Comparison of ENCODE assay signal across 16 cellular contexts in genomic region chr14:33556382-33557121, GRCh38.
DNase-seq lines count a peak whose midpoint lies in the region; TF ChIP-seq lines count a peak whose summit lies in the region.
"Had no signal": no experiment of that assay in that cellular context is flagged by ENCODE, and none has a peak within 500 bp of the region (broad histone marks: within the 10 kb centered on the region; RNA-seq: fewer than 3 reads in every experiment).

No MANE protein-coding gene starts in this region.

- H3K36me3 ChIP-seq in smooth muscle cell (ENCODE audit: low read depth), result no peaks in the 10 kb centered on the region
- H3K36me3 ChIP-seq in stomach, result no peaks in the 10 kb centered on the region
- H3K36me3 ChIP-seq: cardiac muscle cell, Peyer's patch, tibial artery had no signal

- H3K4me1 ChIP-seq in smooth muscle cell (ENCODE audit: low read depth) (peaks cover 22% of the 10 kb centered on the region), stomach (no peaks in the 10 kb centered on the region)
- H3K4me1 ChIP-seq: Peyer's patch had no signal

- no peaks in the 10 kb centered on the region for H4K20me1 ChIP-seq in smooth muscle cell (ENCODE audit: low read depth)

- TF ChIP-seq EP300 in stomach (IDR thresholded peaks at IDR 0.05), result no peak

- no peaks in the 10 kb centered on the region for H3F3A ChIP-seq in smooth muscle cell (ENCODE audit: low read depth)

- H3K27ac ChIP-seq in smooth muscle cell (ENCODE audit: low read depth) (peak overlapping the region; percentile 76), stomach (no peak overlapping the region)
- H3K27ac ChIP-seq: cardiac muscle cell, Peyer's patch, tibial artery had no signal

- TF ChIP-seq POLR2A in stomach (IDR thresholded peaks at IDR 0.05), result no peak

- no peak overlapping the region for H2AFZ ChIP-seq in smooth muscle cell (ENCODE audit: low read depth)

- no peaks in the 10 kb centered on the region for H3K27me3 ChIP-seq in smooth muscle cell (ENCODE audit: low read depth)
- no peaks in the 10 kb centered on the region for H3K27me3 ChIP-seq in stomach
- H3K27me3 ChIP-seq: cardiac muscle cell, Peyer's patch, tibial artery had no signal

- no peaks in the 10 kb centered on the region for H3K79me2 ChIP-seq in smooth muscle cell (ENCODE audit: low read depth)

- 98% methylated on average over 2 of the region's 2 CpGs for WGBS in smooth muscle cell (ENCODE audit: low lambda C conversion rate)
- 87 to 93% (median 92%) methylated on average over 2 of the region's 2 CpGs for WGBS in stomach, 5 donors

- intact Hi-C loops in stomach (cut with DNase I; ENCODE audit: low total_unique reads), result no loop called here

- no peak for TF ChIP-seq CTCF in astrocyte of the spinal cord (IDR thresholded peaks at IDR 0.05; ENCODE audit: low read depth, low read length)
- no peak for TF ChIP-seq CTCF in fibroblast of villous mesenchyme (IDR thresholded peaks at IDR 0.05; ENCODE audit: insufficient read depth, low read depth, low read length)
- TF ChIP-seq CTCF in smooth muscle cell (IDR thresholded peaks at IDR 0.05; ENCODE audit: borderline replicate concordance, insufficient read depth, poor library complexity, severe bottlenecking), result no peak
- TF ChIP-seq CTCF in stomach (IDR thresholded peaks at IDR 0.05), result no peak

- no peaks in the 10 kb centered on the region for H3K9me3 ChIP-seq in smooth muscle cell (replicated peaks; ENCODE audit: low read depth)
- H3K9me3 ChIP-seq in stomach, result no peaks in the 10 kb centered on the region
- H3K9me3 ChIP-seq: Peyer's patch, tibial artery had no signal

- peak overlapping the region; percentile 18 for H3K4me2 ChIP-seq in smooth muscle cell

- H3K4me3 ChIP-seq in astrocyte of the spinal cord (ENCODE audit: low read depth, low read length) (no peak overlapping the region), fibroblast of villous mesenchyme (ENCODE audit: low read depth, low read length) (no peak overlapping the region), smooth muscle cell (no peak overlapping the region), stomach (no peak overlapping the region)
- H3K4me3 ChIP-seq: cardiac muscle cell, Peyer's patch, tibial artery had no signal

- DNase-seq in HS-5 (ENCODE audit: low read depth), result peak; percentile 23
- peak; percentile 24 for DNase-seq in astrocyte of the spinal cord (ENCODE audit: low read depth, low spot score)
- DNase-seq in fibroblast of villous mesenchyme (ENCODE audit: low read depth), result peak; percentile 25
- DNase-seq in smooth muscle cell (lab: John Stamatoyannopoulos, UW; ENCODE audit: unreplicated experiment), result no peak
- no peak for DNase-seq in stomach
- DNase-seq in KBM-7, result no peak
- no peak for DNase-seq in activated CD4-positive, alpha-beta T cell treated with anti-CD3 and anti-CD28 coated beads, Interleukin-2, amount 50 U/mL, for 48 hours
- DNase-seq: activated T-cell treated with anti-CD3 and anti-CD28 coated beads, Interleukin-2, amount 50 U/mL, for 1 hour; C1 segment of cervical spinal cord; foreskin melanocyte; H9; NCI-H1436 treated with DMSO at 0.1 percent for 48 hours; Peyer's patch; posterior cingulate gyrus; tibial artery had no signal

- in situ Hi-C loops in astrocyte of the spinal cord (cut with HindIII; ENCODE audit: low sequenced_read_pairs), result no loop called here
- in situ Hi-C loops in KBM-7 (cut with MboI; ENCODE audit: low pct_unique_long_range_greater_than_20kb, low sequenced_read_pairs), result no loop called here

- no peak overlapping the region for H3K9ac ChIP-seq in smooth muscle cell (ENCODE audit: low read depth)

Comparison
In these comparisons a context has a peak if more than half of its experiments do, and no peak if none do; other contexts are left out.
1. DNase-seq: peak in HS-5 (single experiment), astrocyte of the spinal cord (single experiment) and fibroblast of villous mesenchyme (single experiment); none in smooth muscle cell (single experiment), stomach (single experiment), KBM-7 (single experiment) and activated CD4-positive, alpha-beta T cell treated with anti-CD3 and anti-CD28 coated beads, Interleukin-2, amount 50 U/mL, for 48 hours (0 of 2).